Comparison of ENCODE assay signal across 18 cellular contexts in genomic region chr1:203295796-203296195, GRCh38. TPM values are rescaled to one million over a fixed set of nuclear protein-coding genes. Genes with fewer than 3 reads are reported as not detected.
DNase-seq lines count a peak whose midpoint lies in the region; ATAC-seq and TF ChIP-seq lines count a peak whose summit lies in the region.
"Had no signal": no experiment of that assay in that cellular context is flagged by ENCODE, and none has a peak within 500 bp of the region (broad histone marks: within the 10 kb centered on the region; RNA-seq: fewer than 3 reads in every experiment).

No MANE protein-coding gene starts in this region.

- H3K9me3 Mint-ChIP-seq in activated CD4-positive, alpha-beta T cell treated with anti-CD3 and anti-CD28 coated beads, Interleukin-2, amount 10 ng/mL, durations not matched to agents 7 days and 5 days, result no peaks in the 10 kb centered on the region
- no peaks in the 10 kb centered on the region for H3K9me3 Mint-ChIP-seq in immature natural killer cell
- H3K9me3 Mint-ChIP-seq: activated T-helper 2 cell treated with anti-CD3 and anti-CD28 coated beads, Interferon-gamma antibody, Interleukin-2, Interleukin-4, amounts not matched to agents 10 μg/mL and 5 μg/mL and 100 μg/mL, durations not matched to agents 14 hours and 24 hours and 36 hours had no signal

- 13% methylated on average over 1 of the region's 1 CpG for WGBS in thymus

- H2AFZ ChIP-seq in OCI-LY1 (ENCODE audit: low read length), result no peak overlapping the region

- H3K27me3 ChIP-seq in OCI-LY1 (ENCODE audit: insufficient read depth, low read length) (no peaks in the 10 kb centered on the region), thymus (ENCODE audit: control insufficient read depth, insufficient read depth) (no peaks in the 10 kb centered on the region)
- H3K27me3 ChIP-seq: gastrocnemius medialis, transverse colon had no signal

- H4K20me1 ChIP-seq in OCI-LY1 (ENCODE audit: insufficient read depth, low read length), result no peaks in the 10 kb centered on the region

- peak overlapping the region; percentile 100 for H3K27ac ChIP-seq in OCI-LY1 (ENCODE audit: low read depth, low read length, poor library complexity, severe bottlenecking)
- peak overlapping the region; percentile 94 for H3K27ac ChIP-seq in thymus (ENCODE audit: low read depth)
- H3K27ac ChIP-seq: gastrocnemius medialis, transverse colon had no signal

- peak overlapping the region; percentile 67 for H3K9ac ChIP-seq in OCI-LY1 (ENCODE audit: low read length)

- H3K4me3 ChIP-seq in OCI-LY1 (ENCODE audit: low read depth, low read length, poor library complexity, severe bottlenecking) (peak overlapping the region; percentile 34), thymus (ENCODE audit: low read length) (peak overlapping the region; percentile 23), mucosa of descending colon (no peak overlapping the region)
- H3K4me3 ChIP-seq: gastrocnemius medialis, K562, transverse colon had no signal

- peaks cover 42% of the 10 kb centered on the region for H3K4me1 Mint-ChIP-seq in activated CD4-positive, alpha-beta T cell treated with anti-CD3 and anti-CD28 coated beads, Interleukin-2, amount 10 ng/mL, durations not matched to agents 7 days and 5 days
- H3K4me1 Mint-ChIP-seq in immature natural killer cell, result peaks cover 24 to 61% of the 10 kb centered on the region in 2 donors

- POLR2A ChIA-PET in activated CD4-positive, alpha-beta T cell treated with anti-CD3 and anti-CD28 coated beads, Interleukin-2, amount 10 ng/mL, durations not matched to agents 7 days and 5 days (lab: Charles Lee), result no interaction called here

- H3K9me3 ChIP-seq in OCI-LY1 (ENCODE audit: low read length), result no peaks in the 10 kb centered on the region
- H3K9me3 ChIP-seq in thymus (ENCODE audit: control insufficient read depth), result no peaks in the 10 kb centered on the region
- no peaks in the 10 kb centered on the region for H3K9me3 ChIP-seq in mucosa of descending colon
- H3K9me3 ChIP-seq: gastrocnemius medialis, transverse colon had no signal

- no peaks in the 10 kb centered on the region for H3K36me3 Mint-ChIP-seq in activated CD4-positive, alpha-beta T cell treated with anti-CD3 and anti-CD28 coated beads, Interleukin-2, amount 10 ng/mL, durations not matched to agents 7 days and 5 days (ENCODE audit: low read depth)
- peaks cover 0 to 3% (median 0%) of the 10 kb centered on the region in 3 donors for H3K36me3 Mint-ChIP-seq in immature natural killer cell

- TF ChIP-seq CTCF in OCI-LY1 (IDR thresholded peaks at IDR 0.05; ENCODE audit: low read length), result no peak
- TF ChIP-seq CTCF in GM20000 (IDR thresholded peaks at IDR 0.05; ENCODE audit: extremely low read depth, missing control alignments), result no peak
- no peak for TF ChIP-seq CTCF in mucosa of descending colon (IDR thresholded peaks at IDR 0.05)

- no peak for DNase-seq in activated CD4-positive, alpha-beta T cell treated with anti-CD3 and anti-CD28 coated beads, Interleukin-2, amount 10 ng/mL, durations not matched to agents 7 days and 5 days
- no peak for DNase-seq in activated CD4-positive, alpha-beta T cell treated with anti-CD3 and anti-CD28 coated beads for 48 hours
- DNase-seq in immature natural killer cell (no peak), GM20000 (ENCODE audit: low spot score) (no peak), NCI-H526 (lab: John Stamatoyannopoulos, UW) (no peak), mucosa of descending colon (no peak)
- DNase-seq: gastrocnemius medialis; NCI-H1417 treated with DMSO at 0.1 percent for 48 hours; NCI-H345; nucleus accumbens; SIG-M5; stimulated activated CD4-positive, alpha-beta T cell treated with anti-CD3 and anti-CD28 coated beads, Interleukin-4, amount 100 ng/mL, for 1 hour; stimulated activated CD8-positive, alpha-beta memory T cell treated with anti-CD3 and anti-CD28 coated beads, Interleukin-4, amount 100 ng/mL, for 48 hours; transverse colon had no signal

- H3K27me3 Mint-ChIP-seq in activated CD4-positive, alpha-beta T cell treated with anti-CD3 and anti-CD28 coated beads, Interleukin-2, amount 10 ng/mL, durations not matched to agents 7 days and 5 days, result no peaks in the 10 kb centered on the region
- peaks cover 0 to 6% (median 5%) of the 10 kb centered on the region in 3 donors for H3K27me3 Mint-ChIP-seq in immature natural killer cell (ENCODE audit: low read depth in 3 of 3)

- no peak for ATAC-seq in mucosa of descending colon
- ATAC-seq: gastrocnemius medialis, K562 had no signal

- H3K27ac Mint-ChIP-seq in activated CD4-positive, alpha-beta T cell treated with anti-CD3 and anti-CD28 coated beads, Interleukin-2, amount 10 ng/mL, durations not matched to agents 7 days and 5 days, result peak overlapping the region; percentile 76
- peak overlapping the region in 4 of 6 donors; percentile 15 to 100 (median 92) for H3K27ac Mint-ChIP-seq in immature natural killer cell
- H3K27ac Mint-ChIP-seq: activated T-helper 2 cell treated with anti-CD3 and anti-CD28 coated beads, Interferon-gamma antibody, Interleukin-2, Interleukin-4, amounts not matched to agents 10 μg/mL and 5 μg/mL and 100 μg/mL, durations not matched to agents 14 hours and 24 hours and 36 hours had no signal

- H3K4me1 ChIP-seq in OCI-LY1 (ENCODE audit: insufficient read depth, low read length, severe bottlenecking), result peaks cover 97% of the 10 kb centered on the region
- H3K4me1 ChIP-seq in thymus (ENCODE audit: control insufficient read depth, insufficient read depth, low read length), result peaks cover 74% of the 10 kb centered on the region
- H3K4me1 ChIP-seq in mucosa of descending colon (ENCODE audit: low read depth), result peaks cover 15% of the 10 kb centered on the region

- H3K4me3 Mint-ChIP-seq in activated CD4-positive, alpha-beta T cell treated with anti-CD3 and anti-CD28 coated beads, Interleukin-2, amount 10 ng/mL, durations not matched to agents 7 days and 5 days, result no peak overlapping the region
- H3K4me3 Mint-ChIP-seq in immature natural killer cell, result no peak overlapping the region

- no peaks in the 10 kb centered on the region for H3K36me3 ChIP-seq in OCI-LY1 (ENCODE audit: insufficient read depth, low read length)
- no peaks in the 10 kb centered on the region for H3K36me3 ChIP-seq in thymus (ENCODE audit: control insufficient read depth, insufficient read depth)
- H3K36me3 ChIP-seq in mucosa of descending colon (ENCODE audit: low read depth), result no peaks in the 10 kb centered on the region
- H3K36me3 ChIP-seq: gastrocnemius medialis, transverse colon had no signal

- no peaks in the 10 kb centered on the region for H3K9me2 ChIP-seq in OCI-LY1 (ENCODE audit: low read depth, low read length)

- intact Hi-C loops in mucosa of descending colon (cut with DNase I, micrococcal nuclease), result no loop called here

- peaks cover 6% of the 10 kb centered on the region for H3F3A ChIP-seq in OCI-LY1 (ENCODE audit: insufficient read depth, low read length)

- H3K4me2 ChIP-seq in OCI-LY1 (ENCODE audit: low read length), result peak overlapping the region; percentile 56

- CTCF ChIA-PET in activated CD4-positive, alpha-beta T cell treated with anti-CD3 and anti-CD28 coated beads, Interleukin-2, amount 10 ng/mL, durations not matched to agents 7 days and 5 days (lab: Charles Lee), result interaction anchor here (1.5 to 4.9 kb wide), 3 partner anchors 11 to 28 kb away, joined by 4 to 31 read pairs (median 6); partner anchors contain the start of gene BTG2

- no peaks in the 10 kb centered on the region for H3K79me2 ChIP-seq in OCI-LY1 (ENCODE audit: insufficient read depth, low read length)

RNA-seq across cellular contexts. Expression of gene BTG2, which starts 9.5 kb away (rescaled TPM):
- total RNA-seq in activated CD4-positive, alpha-beta T cell treated with anti-CD3 and anti-CD28 coated beads, Interleukin-2, amount 10 ng/mL, durations not matched to agents 7 days and 5 days, result 10 to 100 TPM; 73.6 to 82.3 TPM
- polyA plus RNA-seq in immature natural killer cell (100 to 1,000 TPM; 112 to 147 (median 127) TPM), thymus (171 TPM)
- 100 to 1,000 TPM in 1 of 3 donors, 10 to 100 TPM in 2; 65.7 to 406 (median 69.1) TPM for total RNA-seq in mucosa of descending colon

RNA-seq across cellular contexts. Expression of gene FMOD, which starts 55.1 kb away (rescaled TPM):
- not detected for total RNA-seq in activated CD4-positive, alpha-beta T cell treated with anti-CD3 and anti-CD28 coated beads, Interleukin-2, amount 10 ng/mL, durations not matched to agents 7 days and 5 days
- polyA plus RNA-seq in immature natural killer cell (not detected), thymus (7.5 TPM)
- 10 to 100 TPM; 26.6 to 45.7 (median 33.3) TPM for total RNA-seq in mucosa of descending colon

Comparison
In these comparisons a context has a peak if more than half of its experiments do, and no peak if none do; other contexts are left out.
1. RNA of gene FMOD, which starts 55.1 kb away (total RNA-seq): 26.6 to 45.7 TPM in mucosa of descending colon; not detected in activated CD4-positive, alpha-beta T cell treated with anti-CD3 and anti-CD28 coated beads, Interleukin-2, amount 10 ng/mL, durations not matched to agents 7 days and 5 days; every median in the first group is over 10 times any median in the second.